21 cellular contexts compared by ENCODE assay signal in the genomic region with DNA sequence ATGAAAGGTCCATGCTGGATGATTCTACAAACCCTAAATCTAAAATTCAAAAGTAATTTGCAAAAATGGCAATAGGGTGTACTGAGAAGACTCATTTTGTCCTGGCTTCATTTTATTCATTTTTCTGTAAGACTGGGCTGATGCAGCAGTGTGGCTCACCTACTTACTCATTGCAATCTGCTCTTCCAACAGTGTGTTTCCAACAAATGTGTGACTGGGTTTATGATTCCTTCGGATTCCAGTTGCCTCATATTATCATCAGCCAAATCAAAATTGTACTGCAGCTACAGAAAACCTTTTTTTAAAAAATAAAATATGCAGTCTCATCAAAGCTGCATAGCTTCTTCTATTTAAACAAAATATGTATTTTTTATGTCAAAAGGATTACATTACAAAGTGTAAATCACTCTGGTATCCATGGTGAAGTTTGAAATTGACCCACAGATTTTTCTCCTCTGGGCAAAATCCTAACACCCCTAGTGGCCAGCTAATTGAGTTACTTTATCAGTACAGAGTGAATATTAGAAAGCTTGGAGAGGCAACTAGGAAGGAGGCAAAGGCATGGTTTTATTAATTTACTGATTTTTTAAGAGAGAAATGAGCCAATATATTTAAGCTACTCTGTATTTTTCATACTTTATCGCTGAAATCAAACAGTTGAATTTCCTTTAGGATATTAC.
DNase-seq lines count a peak whose midpoint lies in the region; ATAC-seq and TF ChIP-seq lines count a peak whose summit lies in the region.
"Had no signal": no experiment of that assay in that cellular context is flagged by ENCODE, and none has a peak within 500 bp of the region (broad histone marks: within the 10 kb centered on the region; RNA-seq: fewer than 3 reads in every experiment).

No MANE protein-coding gene starts in this region.

- H3K27me3 ChIP-seq in GM06990 (replicated peaks; ENCODE audit: control insufficient read depth, insufficient read depth, low read length) = no peaks in the 10 kb centered on the region
- H3K27me3 ChIP-seq: pancreas had no signal

- H3K36me3 Mint-ChIP-seq in progenitor cell of endocrine pancreas (ENCODE audit: insufficient read depth) = peaks cover 5% of the 10 kb centered on the region
- H3K36me3 Mint-ChIP-seq: CD14-positive monocyte had no signal

- no peak overlapping the region for H3K4me3 Mint-ChIP-seq in progenitor cell of endocrine pancreas (ENCODE audit: low read depth)
- H3K4me3 Mint-ChIP-seq: brain; CD14-positive monocyte; T-helper 2 cell treated with Interferon-gamma antibody and Interleukin-4, amounts not matched to agents 5 μg/mL and 100 μg/mL, for 36 hours had no signal

- H3K4me1 Mint-ChIP-seq in progenitor cell of endocrine pancreas (ENCODE audit: low read depth) = peaks cover 5% of the 10 kb centered on the region
- H3K4me1 Mint-ChIP-seq: brain, CD14-positive monocyte had no signal

- TF ChIP-seq CTCF in GM06990 (IDR thresholded peaks at IDR 0.05; ENCODE audit: insufficient read depth, low read length, poor library complexity, severe bottlenecking) = peak; percentile 12
- TF ChIP-seq CTCF in epithelial cell of esophagus (IDR thresholded peaks at IDR 0.05; ENCODE audit: insufficient read depth, low read depth, low read length, missing control alignments) = peak; percentile 19
- peak; percentile 35 for TF ChIP-seq CTCF in progenitor cell of endocrine pancreas (IDR thresholded peaks at IDR 0.05; ENCODE audit: unreplicated experiment)

- no peaks in the 10 kb centered on the region for H3K36me3 ChIP-seq in GM06990 (ENCODE audit: control insufficient read depth, insufficient read depth, low read length)
- H3K36me3 ChIP-seq: left ventricle myocardium inferior, pancreas, thoracic aorta had no signal

- H3K27ac Mint-ChIP-seq in progenitor cell of endocrine pancreas = no peak overlapping the region
- H3K27ac Mint-ChIP-seq: CD14-positive monocyte; T-helper 2 cell treated with Interferon-gamma antibody and Interleukin-4, amounts not matched to agents 5 μg/mL and 100 μg/mL, for 36 hours had no signal

- no peak for ATAC-seq in HG03159 (IDR thresholded peaks at IDR 0.05; ENCODE audit: unreplicated experiment)
- ATAC-seq: pancreas had no signal

- H3K27me3 Mint-ChIP-seq in progenitor cell of endocrine pancreas = no peaks in the 10 kb centered on the region

- no peak for DNase-seq in GM06990 (ENCODE audit: extremely low read depth, insufficient read length)
- peak; percentile 54 for DNase-seq in OCI-M1 (lab: John Stamatoyannopoulos, UW)
- no peak for DNase-seq in epithelial cell of esophagus (ENCODE audit: low read depth)
- DNase-seq in progenitor cell of endocrine pancreas (ENCODE audit: low spot score, unreplicated experiment) = no peak
- no peak for DNase-seq in NCI-H2081 treated with DMSO at 0.1 percent for 48 hours (lab: John Stamatoyannopoulos, UW)
- DNase-seq in NCI-H2227 treated with DMSO at 0.1 percent for 48 hours (lab: John Stamatoyannopoulos, UW) = no peak
- DNase-seq in NCI-H1105 (lab: John Stamatoyannopoulos, UW) = no peak
- DNase-seq: activated naive CD4-positive, alpha-beta T cell treated with anti-CD3 and anti-CD28 coated beads, Interleukin-2, amount 50 U/mL, for 16 hours; DMS79 treated with DMSO at 0.1 percent for 48 hours; left ventricle myocardium inferior; NCI-H1092 treated with DMSO at 0.1 percent for 48 hours; pancreas; SHP77 treated with DMSO at 0.1 percent for 48 hours; stimulated activated CD4-positive, alpha-beta T cell treated with anti-CD3 and anti-CD28 coated beads, Interleukin-4, amount 100 ng/mL, for 24 hours; stimulated activated CD8-positive, alpha-beta memory T cell treated with anti-CD3 and anti-CD28 coated beads, Interleukin-4, amount 100 ng/mL, for 48 hours had no signal

- H3K4me3 ChIP-seq in GM06990 (replicated peaks; ENCODE audit: low read depth, low read length) = no peak overlapping the region
- H3K4me3 ChIP-seq in epithelial cell of esophagus (ENCODE audit: low read length) = no peak overlapping the region
- H3K4me3 ChIP-seq: left ventricle myocardium inferior, pancreas, skin epidermis, thoracic aorta had no signal

- peaks cover 18% of the 10 kb centered on the region for H3K9me3 Mint-ChIP-seq in progenitor cell of endocrine pancreas (ENCODE audit: low read depth)
